In the genomic region with DNA sequence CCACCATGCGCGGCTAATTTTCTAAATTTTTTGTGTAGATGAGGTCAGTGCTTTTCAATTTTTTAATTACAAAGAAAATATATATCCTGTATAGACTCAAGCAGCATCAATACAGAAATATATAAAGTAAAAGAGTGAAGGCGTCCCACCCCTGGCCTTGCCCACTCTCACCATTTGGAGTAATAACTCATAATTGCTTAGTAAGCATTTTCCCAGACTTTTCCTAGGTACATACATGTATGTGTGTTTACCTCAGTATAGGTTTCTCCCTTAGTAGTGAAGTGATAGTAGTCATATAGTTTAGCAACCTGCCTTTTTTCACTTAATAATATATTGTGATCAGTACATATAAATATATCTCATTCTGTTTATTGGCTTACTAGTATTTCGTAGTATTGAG, we compare ENCODE assay signal across 25 cellular contexts.
DNase-seq lines count a peak whose midpoint lies in the region; ATAC-seq, FAIRE-seq and TF ChIP-seq lines count a peak whose summit lies in the region.
"Had no signal": no experiment of that assay in that cellular context is flagged by ENCODE, and none has a peak within 500 bp of the region (broad histone marks: within the 10 kb centered on the region; RNA-seq: fewer than 3 reads in every experiment).

No MANE protein-coding gene starts in this region.

- H3K79me1 ChIP-seq in IMR-90 (ENCODE audit: low read depth in 1 of 2, low read length in 2 of 2), result no peaks in the 10 kb centered on the region
- no peaks in the 10 kb centered on the region for H3K79me1 ChIP-seq in H1 (ENCODE audit: low read depth, low read length)

- H3K9me1 ChIP-seq in IMR-90 (ENCODE audit: insufficient read depth, low read length), result no peaks in the 10 kb centered on the region

- TF ChIP-seq POLR2A in HepG2 (IDR thresholded peaks at IDR 0.05; ENCODE audit: insufficient read depth in 1 of 2, low read depth in 2 of 2, low read length in 2 of 2), result no peak
- no peak for TF ChIP-seq POLR2A in right lobe of liver (IDR thresholded peaks at IDR 0.05)
- no peak for TF ChIP-seq POLR2A in IMR-90 (IDR thresholded peaks at IDR 0.05; ENCODE audit: low read depth, low read length)
- no peak for TF ChIP-seq POLR2A in H1 (IDR thresholded peaks at IDR 0.05; ENCODE audit: control extremely low read depth in 1 of 2, low read depth in 2 of 2, low read length in 2 of 2)

- H2AFZ ChIP-seq in HepG2 (ENCODE audit: low read length), result no peak overlapping the region
- no peak overlapping the region for H2AFZ ChIP-seq in IMR-90 (replicated peaks; ENCODE audit: low read length, poor library complexity)
- H2AFZ ChIP-seq in H1 (ENCODE audit: low read length), result no peak overlapping the region

- BruUV-seq in HepG2 (replicated peaks; lab: Mats Ljungman, UMichigan) (no TSS peak), IMR-90 (replicated peaks; lab: Mats Ljungman, UMichigan) (no TSS peak)

- H2BK120ac ChIP-seq in IMR-90 (ENCODE audit: low read depth, low read length) (no peak overlapping the region), H1 (replicated peaks; ENCODE audit: low read depth, low read length) (no peak overlapping the region)

- H2AK5ac ChIP-seq in IMR-90 (ENCODE audit: low read depth, low read length) (no peak overlapping the region), H1 (ENCODE audit: low read depth, low read length) (no peak overlapping the region)

- H3K79me2 ChIP-seq in HepG2 (ENCODE audit: insufficient read depth, low read length) (no peaks in the 10 kb centered on the region), H1 (ENCODE audit: control insufficient read depth in 1 of 2, insufficient read depth in 2 of 2, low read length in 2 of 2) (no peaks in the 10 kb centered on the region)

- H4K8ac ChIP-seq in IMR-90 (ENCODE audit: low read depth in 2 of 2, low read length in 2 of 2) (no peak overlapping the region), H1 (ENCODE audit: extremely low read depth, insufficient read depth, low read length) (no peak overlapping the region)

- no peak overlapping the region for H2BK12ac ChIP-seq in H1 (ENCODE audit: low read depth, low read length)

- TF ChIP-seq RAD21 in HepG2 (CRISPR knock-in tag; IDR thresholded peaks at IDR 0.05), result no peak
- no peak for TF ChIP-seq RAD21 in IMR-90 (IDR thresholded peaks at IDR 0.05; ENCODE audit: low read length)
- TF ChIP-seq RAD21 in H1 (IDR thresholded peaks at IDR 0.05 in 1 of 2, conservative IDR thresholded peaks at IDR 0.05 in 1 of 2; ENCODE audit: low read depth in 2 of 2, low read length in 2 of 2), result no peak

- H3K56ac ChIP-seq in IMR-90 (ENCODE audit: extremely low read depth, insufficient read depth, low read length) (no peak overlapping the region), H1 (replicated peaks; ENCODE audit: insufficient read length, low read depth, low read length) (no peak overlapping the region)

- intact Hi-C loops in HepG2 (cut with micrococcal nuclease; ENCODE audit: unreplicated experiment) (no loop called here), right lobe of liver (cut with DNase I) (no loop called here), IMR-90 (cut with micrococcal nuclease) (no loop called here)

- DNase-seq in HepG2 (ENCODE audit: low spot score), result no peak
- DNase-seq in right lobe of liver, result no peak
- no peak for DNase-seq in IMR-90
- no peak for DNase-seq in H1 (ENCODE audit: low read depth in 1 of 2, low spot score in 2 of 2)
- DNase-seq in activated CD4-positive, CD25-positive, alpha-beta regulatory T cell treated with anti-CD3 and anti-CD28 coated beads, Interleukin-2, amount 50 U/mL, for 72 hours, result no peak
- no peak for DNase-seq in activated CD4-positive, alpha-beta T cell treated with anti-CD3 and anti-CD28 coated beads, Interleukin-2, amount 50 U/mL, for 1 hour
- DNase-seq: ACHN; BE2C; C1 segment of cervical spinal cord; CD4-positive, alpha-beta memory T cell; CD4-positive, CD25-positive, alpha-beta regulatory T cell; CD8-positive, alpha-beta memory T cell; COR-L47; DMS 273 treated with DMSO at 0.1 percent for 48 hours; DMS153; DMS53; DMS79; DND-41; EL; GF-D8 had no signal

- no peak overlapping the region for H2BK20ac ChIP-seq in IMR-90 (ENCODE audit: low read depth, low read length)
- H2BK20ac ChIP-seq in H1 (ENCODE audit: low read length), result no peak overlapping the region

- H4K20me1 ChIP-seq in HepG2 (ENCODE audit: insufficient read depth, low read length) (no peaks in the 10 kb centered on the region), IMR-90 (ENCODE audit: insufficient read depth, low read length) (no peaks in the 10 kb centered on the region), H1 (replicated peaks in 1 of 2; ENCODE audit: control insufficient read depth in 1 of 2, insufficient read depth in 2 of 2, low read length in 2 of 2) (no peaks in the 10 kb centered on the region)
- H4K20me1 ChIP-seq: BLaER1 had no signal

- TF ChIP-seq EP300 in HepG2 (IDR thresholded peaks at IDR 0.05; ENCODE audit: low read depth in 2 of 2, low read length in 2 of 2) (no peak), HepG2 (CRISPR knock-in tag; IDR thresholded peaks at IDR 0.05; ENCODE audit: borderline replicate concordance) (no peak), H1 (IDR thresholded peaks at IDR 0.05; ENCODE audit: borderline replicate concordance in 1 of 2, low read depth in 2 of 2, low read length in 2 of 2) (no peak)

- H3K4ac ChIP-seq in IMR-90 (ENCODE audit: low read depth, low read length) (no peak overlapping the region), H1 (replicated peaks; ENCODE audit: insufficient read length, low read depth, low read length) (no peak overlapping the region)

- no peaks in the 10 kb centered on the region for H3K27me3 ChIP-seq in HepG2 (ENCODE audit: control insufficient read depth in 1 of 2, insufficient read depth in 2 of 2, low read length in 2 of 2)
- H3K27me3 ChIP-seq in right lobe of liver, result no peaks in the 10 kb centered on the region
- H3K27me3 ChIP-seq in IMR-90 (ENCODE audit: control insufficient read depth, insufficient read depth, low read length), result no peaks in the 10 kb centered on the region
- no peaks in the 10 kb centered on the region for H3K27me3 ChIP-seq in H1 (replicated peaks in 1 of 4; ENCODE audit: control insufficient read depth in 3 of 4, extremely low read depth in 1 of 4, insufficient read depth in 3 of 4, low read length in 3 of 4)
- H3K27me3 ChIP-seq: BE2C, BLaER1 had no signal

- H4K91ac ChIP-seq in IMR-90 (ENCODE audit: insufficient read depth, low read depth, low read length) (no peak overlapping the region), H1 (replicated peaks; ENCODE audit: insufficient read length, low read length) (no peak overlapping the region)

- H2AK9ac ChIP-seq in IMR-90 (replicated peaks; ENCODE audit: low read depth, low read length, poor library complexity), result no peak overlapping the region

- no peak overlapping the region for H3K14ac ChIP-seq in IMR-90 (replicated peaks; ENCODE audit: low read depth, low read length)
- H3K14ac ChIP-seq in H1 (ENCODE audit: insufficient read length), result no peak overlapping the region

- dilution Hi-C loops in IMR-90 (cut with HindIII; ENCODE audit: low sequenced_read_pairs, unreplicated experiment), result no loop called here

- no peak overlapping the region for H4K5ac ChIP-seq in IMR-90 (ENCODE audit: low read depth, low read length)
- H4K5ac ChIP-seq in H1 (ENCODE audit: insufficient read length, low read depth, low read length), result no peak overlapping the region

- H3K4me3 ChIP-seq in HepG2 (replicated peaks in 1 of 3; ENCODE audit: insufficient read depth in 1 of 3, low read depth in 2 of 3, low read length in 3 of 3) (no peak overlapping the region), right lobe of liver (no peak overlapping the region), IMR-90 (ENCODE audit: insufficient read depth, low read depth, low read length) (no peak overlapping the region), H1 (ENCODE audit: extremely low read depth in 1 of 4, insufficient read depth in 2 of 4, low read depth in 3 of 4, low read length in 4 of 4) (no peak overlapping the region)
- H3K4me3 ChIP-seq: BLaER1, GM12878 had no signal

- no peak overlapping the region for H2BK15ac ChIP-seq in IMR-90 (ENCODE audit: low read depth, low read length)
- H2BK15ac ChIP-seq in H1 (ENCODE audit: low read length), result no peak overlapping the region

- no peak overlapping the region for H3K23ac ChIP-seq in IMR-90 (ENCODE audit: low read depth, low read length)
- H3K23ac ChIP-seq in H1 (ENCODE audit: insufficient read length), result no peak overlapping the region

- TF ChIP-seq CTCF in HepG2 (CRISPR knock-in tag; IDR thresholded peaks at IDR 0.05) (no peak), right lobe of liver (IDR thresholded peaks at IDR 0.05) (no peak), IMR-90 (conservative IDR thresholded peaks at IDR 0.05; ENCODE audit: low read depth, low read length) (no peak), H1 (IDR thresholded peaks at IDR 0.05; ENCODE audit: control extremely low read depth in 1 of 3, insufficient read depth in 1 of 3, low read depth in 1 of 3, low read length in 3 of 3) (no peak)

- H3K36me3 ChIP-seq in HepG2 (replicated peaks in 1 of 2; ENCODE audit: control insufficient read depth in 1 of 2, insufficient read depth in 2 of 2, low read length in 2 of 2) (no peaks in the 10 kb centered on the region), right lobe of liver (no peaks in the 10 kb centered on the region), IMR-90 (ENCODE audit: control insufficient read depth, insufficient read depth, low read length) (no peaks in the 10 kb centered on the region), H1 (ENCODE audit: control insufficient read depth in 2 of 4, insufficient read depth in 4 of 4, low read length in 3 of 4) (no peaks in the 10 kb centered on the region)
- H3K36me3 ChIP-seq: BE2C, BLaER1 had no signal

- H3K9me3 ChIP-seq in HepG2 (ENCODE audit: low read length) (no peaks in the 10 kb centered on the region), right lobe of liver (no peaks in the 10 kb centered on the region), IMR-90 (ENCODE audit: control insufficient read depth, insufficient read depth, low read length) (no peaks in the 10 kb centered on the region), H1 (ENCODE audit: insufficient read depth in 2 of 2, low read depth in 1 of 2, low read length in 1 of 2) (peaks cover 5 to 6% of the 10 kb centered on the region in 2 experiments; a peak in 2 of 4 replicates)
- H3K9me3 ChIP-seq: BE2C, BLaER1 had no signal

- FAIRE-seq in HepG2 (lab: Jason Lieb, UNC), result no peak
- no peak for FAIRE-seq in H1 (lab: Jason Lieb, UNC)
- FAIRE-seq: GM12878, GM12892, GM18507 had no signal

- no peak overlapping the region for H3K4me2 ChIP-seq in HepG2 (ENCODE audit: low read depth, low read length)
- H3K4me2 ChIP-seq in IMR-90 (ENCODE audit: low read depth, low read length), result no peak overlapping the region
- no peak overlapping the region for H3K4me2 ChIP-seq in H1 (ENCODE audit: insufficient read depth in 1 of 2, low read depth in 2 of 2, low read length in 2 of 2)
- H3K4me2 ChIP-seq: BLaER1 had no signal

- CTCF ChIA-PET in HepG2 (lab: Yijun Ruan, JAX; ENCODE audit: low intra/inter-chr PET ratio, low total read pairs), result no interaction called here
- CTCF ChIA-PET in IMR-90 (lab: Yijun Ruan, JAX), result no interaction called here
- CTCF ChIA-PET in H1 (lab: Charles Lee; ENCODE audit: partially characterized antibody), result interaction anchor here (1.1 to 1.5 kb wide), 2 partner anchors 11 to 16 kb away, joined by 4 read pairs; no protein-coding TSS in a partner anchor

- H2BK5ac ChIP-seq in IMR-90 (ENCODE audit: low read depth, low read length, poor library complexity, severe bottlenecking) (no peak overlapping the region), H1 (ENCODE audit: low read depth, low read length) (no peak overlapping the region)

- ATAC-seq in HepG2 (no peak), right lobe of liver (no peak), IMR-90 (ENCODE audit: low read depth) (no peak)
- ATAC-seq: GM12878 had no signal

- POLR2A ChIA-PET in HepG2 (lab: Yijun Ruan, JAX), result no interaction called here
- POLR2A ChIA-PET in IMR-90 (lab: Charles Lee; ENCODE audit: unreplicated experiment), result no interaction called here
- POLR2A ChIA-PET in H1 (lab: Charles Lee; ENCODE audit: partially characterized antibody), result no interaction called here

- H3K23me2 ChIP-seq in H1 (ENCODE audit: low read depth, low read length), result no peaks in the 10 kb centered on the region

- WGBS in HepG2 (ENCODE audit: low lambda C conversion rate), result 92% methylated on average over 4 of the region's 4 CpGs
- WGBS in right lobe of liver (ENCODE audit: insufficient coverage, low coverage, low lambda C conversion rate, missing lambda C conversion rate), result 88% methylated on average over 4 of the region's 4 CpGs
- WGBS in IMR-90 (ENCODE audit: extremely low coverage in 2 of 2, insufficient read length in 1 of 2), 2 experiments, result no CpG with 5 or more reads among the region's 4 CpGs
- WGBS in H1 (ENCODE audit: extremely low coverage in 1 of 2, insufficient coverage in 1 of 2, insufficient read length in 1 of 2, insufficient replicate concordance in 2 of 2, low coverage in 1 of 2, low lambda C conversion rate in 2 of 2, missing lambda C conversion rate in 1 of 2), 2 experiments, result 84% methylated on average over 4 of the region's 4 CpGs; no CpG with 5 or more reads in 1 of the 2 experiments

- H3K9ac ChIP-seq in HepG2 (ENCODE audit: insufficient read depth, low read depth, low read length) (no peak overlapping the region), IMR-90 (ENCODE audit: low read depth, low read length) (no peak overlapping the region), H1 (replicated peaks in 1 of 4; ENCODE audit: extremely low read depth in 1 of 4, low read depth in 3 of 4, low read length in 3 of 4) (no peak overlapping the region)
- H3K9ac ChIP-seq: BLaER1 had no signal

- H3K18ac ChIP-seq in IMR-90 (ENCODE audit: low read depth, low read length) (no peak overlapping the region), H1 (ENCODE audit: extremely low read depth, low read length) (no peak overlapping the region)

- H3K4me1 ChIP-seq in HepG2 (ENCODE audit: insufficient read depth, low read length) (peaks cover 13% of the 10 kb centered on the region), right lobe of liver (no peaks in the 10 kb centered on the region), IMR-90 (ENCODE audit: control insufficient read depth, insufficient read depth, low read length) (no peaks in the 10 kb centered on the region), H1 (replicated peaks in 1 of 4; ENCODE audit: control insufficient read depth in 3 of 4, insufficient read depth in 4 of 4, low read length in 3 of 4) (no peaks in the 10 kb centered on the region)
- H3K4me1 ChIP-seq: BE2C, BLaER1 had no signal

- no peak overlapping the region for H3K27ac ChIP-seq in HepG2 (ENCODE audit: extremely low read length, insufficient read depth, low read length)
- H3K27ac ChIP-seq in right lobe of liver, result no peak overlapping the region
- H3K27ac ChIP-seq in IMR-90 (ENCODE audit: insufficient read depth, low read length), result no peak overlapping the region
- H3K27ac ChIP-seq in H1 (ENCODE audit: low read depth, low read length), result no peak overlapping the region
- H3K27ac ChIP-seq: 22Rv1, BLaER1 had no signal

- in situ Hi-C loops in HepG2 (cut with HindIII; ENCODE audit: extremely low pct_ligation_motif_present, low pct_unique_long_range_greater_than_20kb) (no loop called here), IMR-90 (cut with MboI; ENCODE audit: low sequenced_read_pairs) (no loop called here)
